ENCODE assay signal across 19 cellular contexts in genomic region chr17:40060887-40061480, GRCh38. TPM values are rescaled to one million over a fixed set of nuclear protein-coding genes. Genes with fewer than 3 reads are reported as not detected.
A peak's percentile ranks its signal among the peaks of the same experiment; 100 is the strongest.
DNase-seq lines count a peak whose midpoint lies in the region; ATAC-seq, FAIRE-seq and TF ChIP-seq lines count a peak whose summit lies in the region.
"Had no signal": no experiment of that assay in that cellular context is flagged by ENCODE, and none has a peak within 500 bp of the region (broad histone marks: within the 10 kb centered on the region; RNA-seq: fewer than 3 reads in every experiment).

No MANE protein-coding gene starts in this region.

- no peaks in the 10 kb centered on the region for H3K9me3 Mint-ChIP-seq in CD4-positive, alpha-beta memory T cell
- peaks cover 3% of the 10 kb centered on the region for H3K9me3 Mint-ChIP-seq in astrocyte (ENCODE audit: unreplicated experiment)
- H3K9me3 Mint-ChIP-seq: activated B cell treated with CpG ODN at 0.5 μM for 24 hours had no signal

- CTCF ChIA-PET in CD4-positive, alpha-beta memory T cell (lab: Charles Lee; ENCODE audit: partially characterized antibody) = interaction anchor here (1.1 to 26.4 kb wide), 9 partner anchors 12 to 131 kb away, joined by 3 to 543 read pairs (median 9); partner anchors contain the start of gene NR1D1

- in situ Hi-C loops in brain microvascular endothelial cell (cut with HindIII; ENCODE audit: low pct_ligation_motif_present, low sequenced_read_pairs) = no loop called here

- peaks cover 11% of the 10 kb centered on the region for H3K79me2 ChIP-seq in astrocyte (ENCODE audit: insufficient read depth, low read length)

- DNase-seq in DMS 273 (lab: John Stamatoyannopoulos, UW; ENCODE audit: unreplicated experiment) (peak; percentile 33), DMS 273 treated with DMSO at 0.1 percent for 48 hours (lab: John Stamatoyannopoulos, UW) (no peak), astrocyte (ENCODE audit: low read depth) (no peak), NCI-H774 (lab: John Stamatoyannopoulos, UW) (no peak), brain microvascular endothelial cell (no peak)
- DNase-seq in CD4-positive, alpha-beta memory T cell = no peak
- DNase-seq: activated B cell treated with CpG ODN at 0.5 μM for 24 hours, KBM-7, NCI-H526 treated with DMSO at 0.1 percent for 48 hours, T-helper 1 cell had no signal

- FAIRE-seq in astrocyte (lab: Jason Lieb, UNC) = no peak
- FAIRE-seq: colon, keratinocyte had no signal

- no peaks in the 10 kb centered on the region for H3K36me3 ChIP-seq in CD4-positive, alpha-beta memory T cell (ENCODE audit: insufficient read depth, low read length)
- no peaks in the 10 kb centered on the region for H3K36me3 ChIP-seq in astrocyte (ENCODE audit: insufficient read depth, low read length)
- H3K36me3 ChIP-seq in muscle layer of colon (ENCODE audit: insufficient read depth, low read length) = no peaks in the 10 kb centered on the region
- H3K36me3 ChIP-seq in brain microvascular endothelial cell (replicated peaks) = no peaks in the 10 kb centered on the region

- no peak for ATAC-seq in HG02852 (IDR thresholded peaks at IDR 0.05; ENCODE audit: unreplicated experiment)

- peaks cover 3% of the 10 kb centered on the region for H3K27me3 ChIP-seq in CD4-positive, alpha-beta memory T cell (ENCODE audit: insufficient read depth, low read length)
- H3K27me3 ChIP-seq in astrocyte (ENCODE audit: insufficient read depth, low read length) (peaks cover 7% of the 10 kb centered on the region), muscle layer of colon (ENCODE audit: control insufficient read depth in 1 of 2, insufficient read depth in 2 of 2, low read length in 2 of 2) (no peaks in the 10 kb centered on the region), brain microvascular endothelial cell (replicated peaks) (no peaks in the 10 kb centered on the region)

- H3K4me3 ChIP-seq in CD4-positive, alpha-beta memory T cell (ENCODE audit: low read length in 2 of 2) = no peak overlapping the region
- H3K4me3 ChIP-seq in astrocyte (ENCODE audit: insufficient read depth, low read depth, low read length) (no peak overlapping the region), muscle layer of colon (ENCODE audit: low read depth in 1 of 2, low read length in 2 of 2) (no peak overlapping the region), brain microvascular endothelial cell (ENCODE audit: low read depth, low read length) (no peak overlapping the region)

- peak overlapping the region in 4 of 7 donors; percentile 22 to 86 (median 76) for H3K27ac Mint-ChIP-seq in CD4-positive, alpha-beta memory T cell
- H3K27ac Mint-ChIP-seq in astrocyte (ENCODE audit: unreplicated experiment) = no peak overlapping the region

- H3K4me3 Mint-ChIP-seq in CD4-positive, alpha-beta memory T cell = peak overlapping the region in 7 of 8 donors; percentile 42 to 89 (median 86)
- peak overlapping the region; percentile 70 for H3K4me3 Mint-ChIP-seq in astrocyte (ENCODE audit: unreplicated experiment)

- H3K9me3 ChIP-seq in CD4-positive, alpha-beta memory T cell (ENCODE audit: control insufficient read depth in 1 of 2, low read length in 2 of 2) = no peaks in the 10 kb centered on the region
- no peaks in the 10 kb centered on the region for H3K9me3 ChIP-seq in astrocyte (ENCODE audit: insufficient read depth, low read depth, low read length)
- H3K9me3 ChIP-seq in muscle layer of colon (ENCODE audit: low read length) = no peaks in the 10 kb centered on the region

- H4K20me1 ChIP-seq in astrocyte (ENCODE audit: insufficient read depth, low read length) = peaks cover 18% of the 10 kb centered on the region

- POLR2A ChIA-PET in CD4-positive, alpha-beta memory T cell (lab: Charles Lee; ENCODE audit: partially characterized antibody) = interaction anchor here (1.2 to 15.8 kb wide), 3 partner anchors 14 to 79 kb away, joined by 4 to 178 read pairs (median 21); partner anchors contain the start of gene CASC3

- H3K4me2 ChIP-seq in astrocyte (ENCODE audit: low read length) = no peak overlapping the region

- TF ChIP-seq CTCF in astrocyte (IDR thresholded peaks at IDR 0.05; ENCODE audit: insufficient read depth, low read depth, low read length) = no peak
- TF ChIP-seq CTCF in brain microvascular endothelial cell (IDR thresholded peaks at IDR 0.05; ENCODE audit: low read depth, low read length, missing control alignments) = no peak

- H3K9ac ChIP-seq in astrocyte (ENCODE audit: low read length) (no peak overlapping the region), muscle layer of colon (ENCODE audit: low read length) (no peak overlapping the region)

- no peak overlapping the region for H3K27ac ChIP-seq in CD4-positive, alpha-beta memory T cell (ENCODE audit: low read depth, low read length)
- H3K27ac ChIP-seq in astrocyte (ENCODE audit: low read depth, low read length) = no peak overlapping the region
- peak overlapping the region; percentile 17 for H3K27ac ChIP-seq in muscle layer of colon (ENCODE audit: low read depth, low read length)
- H3K27ac ChIP-seq in brain microvascular endothelial cell = no peak overlapping the region
- H3K27ac ChIP-seq: 22Rv1, epithelial cell of prostate had no signal

- no peak overlapping the region for H2AFZ ChIP-seq in astrocyte (ENCODE audit: low read depth, low read length)

- H3K4me1 ChIP-seq in CD4-positive, alpha-beta memory T cell (ENCODE audit: insufficient read depth, low read length) = peaks cover 35% of the 10 kb centered on the region
- peaks cover 24% of the 10 kb centered on the region for H3K4me1 ChIP-seq in astrocyte (ENCODE audit: insufficient read depth, low read length)
- H3K4me1 ChIP-seq in muscle layer of colon (ENCODE audit: insufficient read depth, low read length) = peaks cover 45% of the 10 kb centered on the region

- peaks cover 0 to 2% of the 10 kb centered on the region in 2 donors for H3K36me3 Mint-ChIP-seq in CD4-positive, alpha-beta memory T cell
- no peaks in the 10 kb centered on the region for H3K36me3 Mint-ChIP-seq in astrocyte (ENCODE audit: low read depth, unreplicated experiment)

- intact Hi-C loops in CD4-positive, alpha-beta memory T cell (cut with micrococcal nuclease) = no loop called here

- peaks cover 3 to 6% of the 10 kb centered on the region in 2 donors for H3K27me3 Mint-ChIP-seq in CD4-positive, alpha-beta memory T cell
- H3K27me3 Mint-ChIP-seq in astrocyte (ENCODE audit: low read depth, unreplicated experiment) = peaks cover 24% of the 10 kb centered on the region

- H3K4me1 Mint-ChIP-seq in CD4-positive, alpha-beta memory T cell = peaks cover 24 to 38% (median 30%) of the 10 kb centered on the region in 4 donors
- H3K4me1 Mint-ChIP-seq in astrocyte (ENCODE audit: low read depth, unreplicated experiment) = peaks cover 16% of the 10 kb centered on the region

RNA-seq across cellular contexts. Expression of gene THRA, which starts 1.8 kb away (rescaled TPM):
- total RNA-seq in CD4-positive, alpha-beta memory T cell = 10 to 100 TPM; 35.9 to 41.3 TPM
- 10 to 100 TPM in 1 of 2 donors, 1 to 10 TPM in 1; 5.8 to 11.9 TPM for polyA plus RNA-seq in CD4-positive, alpha-beta memory T cell
- total RNA-seq in astrocyte = 16.7 and 20.4 TPM in 2 replicates

RNA-seq across cellular contexts. Expression of gene MED24, which starts 6.8 kb away (rescaled TPM):
- total RNA-seq in CD4-positive, alpha-beta memory T cell = 10 to 100 TPM; 81.1 to 93.0 TPM
- polyA plus RNA-seq in CD4-positive, alpha-beta memory T cell = 10 to 100 TPM; 34.0 to 46.2 TPM
- total RNA-seq in astrocyte = 49.2 and 56.4 TPM in 2 replicates

RNA-seq across cellular contexts. Expression of gene NR1D1, which starts 39.4 kb away (rescaled TPM):
- total RNA-seq in CD4-positive, alpha-beta memory T cell = 10 to 100 TPM; 14.8 to 15.1 TPM
- polyA plus RNA-seq in CD4-positive, alpha-beta memory T cell = 10 to 100 TPM in 1 of 2 donors, 1 to 10 TPM in 1; 5.7 to 12.3 TPM
- 8.7 and 10.1 TPM in 2 replicates for total RNA-seq in astrocyte

RNA-seq across cellular contexts. Expression of gene CSF3, which starts 45.7 kb away (rescaled TPM):
- not detected for total RNA-seq in CD4-positive, alpha-beta memory T cell
- not detected for polyA plus RNA-seq in CD4-positive, alpha-beta memory T cell
- total RNA-seq in astrocyte = not detected in 2 replicates
- total RNA-seq: activated B cell treated with CpG ODN at 0.5 μM for 24 hours, mononuclear cell, RPMI7951 had no signal
- polyA plus RNA-seq: CD14-positive monocyte had no signal
